In the genomic region with DNA sequence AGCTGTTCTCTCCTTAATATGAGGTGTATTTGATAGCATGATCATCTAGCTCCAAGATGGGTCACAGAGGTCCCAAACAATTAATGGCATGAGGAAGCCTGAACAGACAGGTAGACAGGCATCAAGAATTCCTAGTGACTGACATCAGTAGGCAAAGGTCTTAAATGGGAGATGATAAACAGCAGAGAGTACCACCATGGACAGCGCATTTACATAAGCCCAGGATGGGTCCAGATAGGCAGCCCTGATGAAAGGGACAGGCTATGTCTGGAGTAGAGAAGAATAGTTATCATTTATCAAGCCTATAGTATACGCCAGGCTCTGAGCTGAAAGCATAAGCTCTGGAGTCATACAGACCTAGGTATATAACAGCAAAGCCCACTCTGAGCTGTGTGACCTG, we compare ENCODE assay signal across 2 cellular contexts.
TF ChIP-seq lines count a peak whose summit lies in the region.

No MANE protein-coding gene starts in this region.

TF ChIP-seq in HEK293, 187 proteins besides CTCF, POLR2A, EP300 and RAD21:
- TF ChIP-seq, protein P1, sequence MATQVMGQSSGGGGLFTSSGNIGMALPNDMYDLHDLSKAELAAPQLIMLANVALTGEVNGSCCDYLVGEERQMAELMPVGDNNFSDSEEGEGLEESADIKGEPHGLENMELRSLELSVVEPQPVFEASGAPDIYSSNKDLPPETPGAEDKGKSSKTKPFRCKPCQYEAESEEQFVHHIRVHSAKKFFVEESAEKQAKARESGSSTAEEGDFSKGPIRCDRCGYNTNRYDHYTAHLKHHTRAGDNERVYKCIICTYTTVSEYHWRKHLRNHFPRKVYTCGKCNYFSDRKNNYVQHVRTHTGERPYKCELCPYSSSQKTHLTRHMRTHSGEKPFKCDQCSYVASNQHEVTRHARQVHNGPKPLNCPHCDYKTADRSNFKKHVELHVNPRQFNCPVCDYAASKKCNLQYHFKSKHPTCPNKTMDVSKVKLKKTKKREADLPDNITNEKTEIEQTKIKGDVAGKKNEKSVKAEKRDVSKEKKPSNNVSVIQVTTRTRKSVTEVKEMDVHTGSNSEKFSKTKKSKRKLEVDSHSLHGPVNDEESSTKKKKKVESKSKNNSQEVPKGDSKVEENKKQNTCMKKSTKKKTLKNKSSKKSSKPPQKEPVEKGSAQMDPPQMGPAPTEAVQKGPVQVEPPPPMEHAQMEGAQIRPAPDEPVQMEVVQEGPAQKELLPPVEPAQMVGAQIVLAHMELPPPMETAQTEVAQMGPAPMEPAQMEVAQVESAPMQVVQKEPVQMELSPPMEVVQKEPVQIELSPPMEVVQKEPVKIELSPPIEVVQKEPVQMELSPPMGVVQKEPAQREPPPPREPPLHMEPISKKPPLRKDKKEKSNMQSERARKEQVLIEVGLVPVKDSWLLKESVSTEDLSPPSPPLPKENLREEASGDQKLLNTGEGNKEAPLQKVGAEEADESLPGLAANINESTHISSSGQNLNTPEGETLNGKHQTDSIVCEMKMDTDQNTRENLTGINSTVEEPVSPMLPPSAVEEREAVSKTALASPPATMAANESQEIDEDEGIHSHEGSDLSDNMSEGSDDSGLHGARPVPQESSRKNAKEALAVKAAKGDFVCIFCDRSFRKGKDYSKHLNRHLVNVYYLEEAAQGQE (tag by site-specific recombination; IDR thresholded peaks at IDR 0.05) = peak; percentile 72
- TF ChIP-seq ZNF664 (tag by site-specific recombination; IDR thresholded peaks at IDR 0.05) = no peak

TF ChIP-seq in WTC11, 78 proteins besides CTCF, POLR2A, EP300 and RAD21 (continued from another document):
- TF ChIP-seq, protein P2, sequence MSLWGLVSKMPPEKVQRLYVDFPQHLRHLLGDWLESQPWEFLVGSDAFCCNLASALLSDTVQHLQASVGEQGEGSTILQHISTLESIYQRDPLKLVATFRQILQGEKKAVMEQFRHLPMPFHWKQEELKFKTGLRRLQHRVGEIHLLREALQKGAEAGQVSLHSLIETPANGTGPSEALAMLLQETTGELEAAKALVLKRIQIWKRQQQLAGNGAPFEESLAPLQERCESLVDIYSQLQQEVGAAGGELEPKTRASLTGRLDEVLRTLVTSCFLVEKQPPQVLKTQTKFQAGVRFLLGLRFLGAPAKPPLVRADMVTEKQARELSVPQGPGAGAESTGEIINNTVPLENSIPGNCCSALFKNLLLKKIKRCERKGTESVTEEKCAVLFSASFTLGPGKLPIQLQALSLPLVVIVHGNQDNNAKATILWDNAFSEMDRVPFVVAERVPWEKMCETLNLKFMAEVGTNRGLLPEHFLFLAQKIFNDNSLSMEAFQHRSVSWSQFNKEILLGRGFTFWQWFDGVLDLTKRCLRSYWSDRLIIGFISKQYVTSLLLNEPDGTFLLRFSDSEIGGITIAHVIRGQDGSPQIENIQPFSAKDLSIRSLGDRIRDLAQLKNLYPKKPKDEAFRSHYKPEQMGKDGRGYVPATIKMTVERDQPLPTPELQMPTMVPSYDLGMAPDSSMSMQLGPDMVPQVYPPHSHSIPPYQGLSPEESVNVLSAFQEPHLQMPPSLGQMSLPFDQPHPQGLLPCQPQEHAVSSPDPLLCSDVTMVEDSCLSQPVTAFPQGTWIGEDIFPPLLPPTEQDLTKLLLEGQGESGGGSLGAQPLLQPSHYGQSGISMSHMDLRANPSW (CRISPR knock-in tag; conservative IDR thresholded peaks at IDR 0.05; ENCODE audit: low read depth) = no peak
- no peak for TF ChIP-seq ZNF138 (CRISPR knock-in tag; conservative IDR thresholded peaks at IDR 0.05)
TF ChIP-seq in WTC11: peak in this region for 0.
